1 cellular context compared by ENCODE assay signal in the genomic region with DNA sequence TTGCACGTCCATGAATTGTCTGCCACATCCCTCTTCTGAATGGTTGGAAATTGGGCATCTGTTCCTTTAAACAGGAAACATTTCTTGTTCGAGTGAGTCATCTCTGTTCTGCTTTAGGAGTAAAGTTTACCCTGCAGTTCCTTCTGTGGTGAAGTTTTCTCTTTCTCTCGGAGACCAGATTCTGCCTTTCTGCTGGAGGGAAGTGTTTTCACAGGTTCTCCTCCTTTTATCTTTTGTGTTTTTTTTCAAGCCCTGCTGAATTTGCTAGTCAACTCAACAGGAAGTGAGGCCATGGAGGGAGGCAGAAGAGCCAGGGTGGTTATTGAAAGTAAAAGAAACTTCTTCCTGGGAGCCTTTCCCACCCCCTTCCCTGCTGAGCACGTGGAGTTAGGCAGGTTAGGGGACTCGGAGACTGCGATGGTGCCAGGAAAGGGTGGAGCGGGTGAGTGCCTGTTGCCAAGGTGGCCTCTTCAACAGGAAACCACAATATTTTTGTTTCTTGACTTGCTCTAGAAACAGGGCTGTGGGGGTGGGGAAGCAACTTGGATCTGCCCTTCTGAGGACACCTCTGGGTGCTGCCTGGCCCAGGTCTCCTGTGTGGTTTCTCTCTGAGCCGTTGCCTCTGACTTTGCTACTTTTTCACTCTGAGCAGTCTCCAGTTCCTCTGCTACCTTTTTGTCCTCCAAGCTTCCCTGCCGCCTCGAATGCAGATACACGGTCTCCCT.
TF ChIP-seq lines count a peak whose summit lies in the region.

No MANE protein-coding gene starts in this region.

TF ChIP-seq in GM12878, 131 proteins besides CTCF, POLR2A, EP300 and RAD21 (continued from another document and continues in another):
- TF ChIP-seq TCF12 (IDR thresholded peaks at IDR 0.05; ENCODE audit: low read depth, low read length) (peak; percentile 64; the same call in 1 of the 2 replicates), IRF4 (IDR thresholded peaks at IDR 0.05; ENCODE audit: low read depth, low read length) (peak; percentile 59; the same call in 1 of the 2 replicates), POLR2AphosphoS5 (IDR thresholded peaks at IDR 0.05; ENCODE audit: low read length) (peak; percentile 75), NRF1 (conservative IDR thresholded peaks at IDR 0.05; ENCODE audit: low read depth, low read length) (no peak), ETV6 (conservative IDR thresholded peaks at IDR 0.05 in 1 of 2, IDR thresholded peaks at IDR 0.05 in 1 of 2; ENCODE audit: borderline replicate concordance in 1 of 2, low read depth in 1 of 2) (peak in 1 of 2 experiments; percentile 61; a peak in 2 of 4 replicates), MTA2 (IDR thresholded peaks at IDR 0.05; ENCODE audit: low read depth) (peak; percentile 63), ATF7 (IDR thresholded peaks at IDR 0.05; ENCODE audit: low read depth) (peak; percentile 81; the same call in 1 of the 2 replicates), KDM1A (IDR thresholded peaks at IDR 0.05; ENCODE audit: borderline replicate concordance) (no peak), LARP7 (IDR thresholded peaks at IDR 0.05) (peak; percentile 78), RAD51 (IDR thresholded peaks at IDR 0.05) (peak; percentile 61; the same call in 1 of the 2 replicates), JUND (IDR thresholded peaks at IDR 0.05; ENCODE audit: low read depth, low read length) (peak; percentile 75; the same call in 1 of the 2 replicates), IKZF1 (conservative IDR thresholded peaks at IDR 0.05) (peak; percentile 95), SPI1 (IDR thresholded peaks at IDR 0.05; ENCODE audit: borderline replicate concordance, insufficient read depth, low read depth, low read length) (peak; percentile 53; the same call in 1 of the 2 replicates), NFIC (IDR thresholded peaks at IDR 0.05; ENCODE audit: low read depth, low read length) (peak; percentile 97), TAF1 (IDR thresholded peaks at IDR 0.05; ENCODE audit: borderline replicate concordance, low read depth, low read length) (peak; percentile 25; the same call in 1 of the 2 replicates), HDAC2 (IDR thresholded peaks at IDR 0.05) (no peak), MXI1 (IDR thresholded peaks at IDR 0.05; ENCODE audit: low read depth, low read length) (peak; percentile 94), EZH2 (IDR thresholded peaks at IDR 0.05; ENCODE audit: borderline replicate concordance, control insufficient read depth, low read depth, low read length) (no peak), NFYA (IDR thresholded peaks at IDR 0.05; ENCODE audit: borderline replicate concordance, low read depth, low read length) (no peak), GATAD2B (conservative IDR thresholded peaks at IDR 0.05; ENCODE audit: low read depth) (peak; percentile 90), CHD4 (IDR thresholded peaks at IDR 0.05) (no peak), RBBP5 (conservative IDR thresholded peaks at IDR 0.05) (peak; percentile 92; the same call in 1 of the 2 replicates), MTA3 (IDR thresholded peaks at IDR 0.05; ENCODE audit: borderline replicate concordance, low read length) (peak; percentile 78; the same call in 1 of the 2 replicates), IKZF2 (IDR thresholded peaks at IDR 0.05) (peak; percentile 92 to 95), BHLHE40 (IDR thresholded peaks at IDR 0.05; ENCODE audit: borderline replicate concordance in 1 of 2, low read depth in 2 of 2, low read length in 1 of 2) (peak; percentile 82 to 84), WRNIP1 (IDR thresholded peaks at IDR 0.05; ENCODE audit: borderline replicate concordance, low read depth, low read length) (no peak), ZNF24 (IDR thresholded peaks at IDR 0.05) (0 out of 2 replicates have a peak, but pooled peaks have one; percentile 23), FOS (IDR thresholded peaks at IDR 0.05; ENCODE audit: borderline replicate concordance, extremely low read depth, insufficient read length) (no peak), SREBF1 (IDR thresholded peaks at IDR 0.05; ENCODE audit: low read length) (no peak)
- TF ChIP-seq, protein P1, sequence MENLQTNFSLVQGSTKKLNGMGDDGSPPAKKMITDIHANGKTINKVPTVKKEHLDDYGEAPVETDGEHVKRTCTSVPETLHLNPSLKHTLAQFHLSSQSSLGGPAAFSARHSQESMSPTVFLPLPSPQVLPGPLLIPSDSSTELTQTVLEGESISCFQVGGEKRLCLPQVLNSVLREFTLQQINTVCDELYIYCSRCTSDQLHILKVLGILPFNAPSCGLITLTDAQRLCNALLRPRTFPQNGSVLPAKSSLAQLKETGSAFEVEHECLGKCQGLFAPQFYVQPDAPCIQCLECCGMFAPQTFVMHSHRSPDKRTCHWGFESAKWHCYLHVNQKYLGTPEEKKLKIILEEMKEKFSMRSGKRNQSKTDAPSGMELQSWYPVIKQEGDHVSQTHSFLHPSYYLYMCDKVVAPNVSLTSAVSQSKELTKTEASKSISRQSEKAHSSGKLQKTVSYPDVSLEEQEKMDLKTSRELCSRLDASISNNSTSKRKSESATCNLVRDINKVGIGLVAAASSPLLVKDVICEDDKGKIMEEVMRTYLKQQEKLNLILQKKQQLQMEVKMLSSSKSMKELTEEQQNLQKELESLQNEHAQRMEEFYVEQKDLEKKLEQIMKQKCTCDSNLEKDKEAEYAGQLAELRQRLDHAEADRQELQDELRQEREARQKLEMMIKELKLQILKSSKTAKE (IDR thresholded peaks at IDR 0.05; ENCODE audit: low read depth, poor library complexity, severe bottlenecking) = no peak
- TF ChIP-seq, protein P2, sequence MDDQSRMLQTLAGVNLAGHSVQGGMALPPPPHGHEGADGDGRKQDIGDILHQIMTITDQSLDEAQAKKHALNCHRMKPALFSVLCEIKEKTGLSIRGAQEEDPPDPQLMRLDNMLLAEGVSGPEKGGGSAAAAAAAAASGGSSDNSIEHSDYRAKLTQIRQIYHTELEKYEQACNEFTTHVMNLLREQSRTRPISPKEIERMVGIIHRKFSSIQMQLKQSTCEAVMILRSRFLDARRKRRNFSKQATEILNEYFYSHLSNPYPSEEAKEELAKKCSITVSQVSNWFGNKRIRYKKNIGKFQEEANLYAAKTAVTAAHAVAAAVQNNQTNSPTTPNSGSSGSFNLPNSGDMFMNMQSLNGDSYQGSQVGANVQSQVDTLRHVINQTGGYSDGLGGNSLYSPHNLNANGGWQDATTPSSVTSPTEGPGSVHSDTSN (IDR thresholded peaks at IDR 0.05; ENCODE audit: insufficient replicate concordance, low read depth, low read length) = peak; percentile 40
- TF ChIP-seq, protein P3, sequence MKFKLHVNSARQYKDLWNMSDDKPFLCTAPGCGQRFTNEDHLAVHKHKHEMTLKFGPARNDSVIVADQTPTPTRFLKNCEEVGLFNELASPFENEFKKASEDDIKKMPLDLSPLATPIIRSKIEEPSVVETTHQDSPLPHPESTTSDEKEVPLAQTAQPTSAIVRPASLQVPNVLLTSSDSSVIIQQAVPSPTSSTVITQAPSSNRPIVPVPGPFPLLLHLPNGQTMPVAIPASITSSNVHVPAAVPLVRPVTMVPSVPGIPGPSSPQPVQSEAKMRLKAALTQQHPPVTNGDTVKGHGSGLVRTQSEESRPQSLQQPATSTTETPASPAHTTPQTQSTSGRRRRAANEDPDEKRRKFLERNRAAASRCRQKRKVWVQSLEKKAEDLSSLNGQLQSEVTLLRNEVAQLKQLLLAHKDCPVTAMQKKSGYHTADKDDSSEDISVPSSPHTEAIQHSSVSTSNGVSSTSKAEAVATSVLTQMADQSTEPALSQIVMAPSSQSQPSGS (IDR thresholded peaks at IDR 0.05; ENCODE audit: low read length) = peak; percentile 88
- TF ChIP-seq, protein P4, sequence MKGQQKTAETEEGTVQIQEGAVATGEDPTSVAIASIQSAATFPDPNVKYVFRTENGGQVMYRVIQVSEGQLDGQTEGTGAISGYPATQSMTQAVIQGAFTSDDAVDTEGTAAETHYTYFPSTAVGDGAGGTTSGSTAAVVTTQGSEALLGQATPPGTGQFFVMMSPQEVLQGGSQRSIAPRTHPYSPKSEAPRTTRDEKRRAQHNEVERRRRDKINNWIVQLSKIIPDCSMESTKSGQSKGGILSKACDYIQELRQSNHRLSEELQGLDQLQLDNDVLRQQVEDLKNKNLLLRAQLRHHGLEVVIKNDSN (IDR thresholded peaks at IDR 0.05; ENCODE audit: borderline replicate concordance, extremely low read length, insufficient read depth, low read depth, low read length) = no peak
- TF ChIP-seq, protein P5, sequence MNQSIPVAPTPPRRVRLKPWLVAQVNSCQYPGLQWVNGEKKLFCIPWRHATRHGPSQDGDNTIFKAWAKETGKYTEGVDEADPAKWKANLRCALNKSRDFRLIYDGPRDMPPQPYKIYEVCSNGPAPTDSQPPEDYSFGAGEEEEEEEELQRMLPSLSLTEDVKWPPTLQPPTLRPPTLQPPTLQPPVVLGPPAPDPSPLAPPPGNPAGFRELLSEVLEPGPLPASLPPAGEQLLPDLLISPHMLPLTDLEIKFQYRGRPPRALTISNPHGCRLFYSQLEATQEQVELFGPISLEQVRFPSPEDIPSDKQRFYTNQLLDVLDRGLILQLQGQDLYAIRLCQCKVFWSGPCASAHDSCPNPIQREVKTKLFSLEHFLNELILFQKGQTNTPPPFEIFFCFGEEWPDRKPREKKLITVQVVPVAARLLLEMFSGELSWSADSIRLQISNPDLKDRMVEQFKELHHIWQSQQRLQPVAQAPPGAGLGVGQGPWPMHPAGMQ (IDR thresholded peaks at IDR 0.05; ENCODE audit: borderline replicate concordance) = no peak
- TF ChIP-seq, protein P6, sequence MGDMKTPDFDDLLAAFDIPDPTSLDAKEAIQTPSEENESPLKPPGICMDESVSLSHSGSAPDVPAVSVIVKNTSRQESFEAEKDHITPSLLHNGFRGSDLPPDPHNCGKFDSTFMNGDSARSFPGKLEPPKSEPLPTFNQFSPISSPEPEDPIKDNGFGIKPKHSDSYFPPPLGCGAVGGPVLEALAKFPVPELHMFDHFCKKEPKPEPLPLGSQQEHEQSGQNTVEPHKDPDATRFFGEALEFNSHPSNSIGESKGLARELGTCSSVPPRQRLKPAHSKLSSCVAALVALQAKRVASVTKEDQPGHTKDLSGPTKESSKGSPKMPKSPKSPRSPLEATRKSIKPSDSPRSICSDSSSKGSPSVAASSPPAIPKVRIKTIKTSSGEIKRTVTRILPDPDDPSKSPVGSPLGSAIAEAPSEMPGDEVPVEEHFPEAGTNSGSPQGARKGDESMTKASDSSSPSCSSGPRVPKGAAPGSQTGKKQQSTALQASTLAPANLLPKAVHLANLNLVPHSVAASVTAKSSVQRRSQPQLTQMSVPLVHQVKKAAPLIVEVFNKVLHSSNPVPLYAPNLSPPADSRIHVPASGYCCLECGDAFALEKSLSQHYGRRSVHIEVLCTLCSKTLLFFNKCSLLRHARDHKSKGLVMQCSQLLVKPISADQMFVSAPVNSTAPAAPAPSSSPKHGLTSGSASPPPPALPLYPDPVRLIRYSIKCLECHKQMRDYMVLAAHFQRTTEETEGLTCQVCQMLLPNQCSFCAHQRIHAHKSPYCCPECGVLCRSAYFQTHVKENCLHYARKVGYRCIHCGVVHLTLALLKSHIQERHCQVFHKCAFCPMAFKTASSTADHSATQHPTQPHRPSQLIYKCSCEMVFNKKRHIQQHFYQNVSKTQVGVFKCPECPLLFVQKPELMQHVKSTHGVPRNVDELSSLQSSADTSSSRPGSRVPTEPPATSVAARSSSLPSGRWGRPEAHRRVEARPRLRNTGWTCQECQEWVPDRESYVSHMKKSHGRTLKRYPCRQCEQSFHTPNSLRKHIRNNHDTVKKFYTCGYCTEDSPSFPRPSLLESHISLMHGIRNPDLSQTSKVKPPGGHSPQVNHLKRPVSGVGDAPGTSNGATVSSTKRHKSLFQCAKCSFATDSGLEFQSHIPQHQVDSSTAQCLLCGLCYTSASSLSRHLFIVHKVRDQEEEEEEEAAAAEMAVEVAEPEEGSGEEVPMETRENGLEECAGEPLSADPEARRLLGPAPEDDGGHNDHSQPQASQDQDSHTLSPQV (IDR thresholded peaks at IDR 0.05) = peak; percentile 11; the same call in 1 of the 2 replicates
- TF ChIP-seq, protein P7, sequence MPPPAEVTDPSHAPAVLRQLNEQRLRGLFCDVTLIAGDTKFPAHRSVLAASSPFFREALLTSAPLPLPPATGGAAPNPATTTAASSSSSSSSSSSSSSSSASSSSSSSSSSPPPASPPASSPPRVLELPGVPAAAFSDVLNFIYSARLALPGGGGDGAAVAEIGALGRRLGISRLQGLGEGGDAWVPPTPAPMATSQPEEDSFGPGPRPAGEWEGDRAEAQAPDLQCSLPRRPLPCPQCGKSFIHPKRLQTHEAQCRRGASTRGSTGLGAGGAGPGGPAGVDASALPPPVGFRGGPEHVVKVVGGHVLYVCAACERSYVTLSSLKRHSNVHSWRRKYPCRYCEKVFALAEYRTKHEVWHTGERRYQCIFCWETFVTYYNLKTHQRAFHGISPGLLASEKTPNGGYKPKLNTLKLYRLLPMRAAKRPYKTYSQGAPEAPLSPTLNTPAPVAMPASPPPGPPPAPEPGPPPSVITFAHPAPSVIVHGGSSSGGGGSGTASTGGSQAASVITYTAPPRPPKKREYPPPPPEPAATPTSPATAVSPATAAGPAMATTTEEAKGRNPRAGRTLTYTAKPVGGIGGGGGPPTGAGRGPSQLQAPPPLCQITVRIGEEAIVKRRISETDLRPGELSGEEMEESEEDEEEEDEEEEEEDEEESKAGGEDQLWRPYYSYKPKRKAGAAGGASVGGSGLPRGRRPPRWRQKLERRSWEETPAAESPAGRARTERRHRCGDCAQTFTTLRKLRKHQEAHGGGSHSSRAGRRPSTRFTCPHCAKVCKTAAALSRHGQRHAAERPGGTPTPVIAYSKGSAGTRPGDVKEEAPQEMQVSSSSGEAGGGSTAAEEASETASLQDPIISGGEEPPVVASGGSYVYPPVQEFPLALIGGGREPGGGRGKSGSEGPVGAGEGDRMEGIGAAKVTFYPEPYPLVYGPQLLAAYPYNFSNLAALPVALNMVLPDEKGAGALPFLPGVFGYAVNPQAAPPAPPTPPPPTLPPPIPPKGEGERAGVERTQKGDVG (CRISPR knock-in tag; IDR thresholded peaks at IDR 0.05) = no peak
- TF ChIP-seq, protein P8, sequence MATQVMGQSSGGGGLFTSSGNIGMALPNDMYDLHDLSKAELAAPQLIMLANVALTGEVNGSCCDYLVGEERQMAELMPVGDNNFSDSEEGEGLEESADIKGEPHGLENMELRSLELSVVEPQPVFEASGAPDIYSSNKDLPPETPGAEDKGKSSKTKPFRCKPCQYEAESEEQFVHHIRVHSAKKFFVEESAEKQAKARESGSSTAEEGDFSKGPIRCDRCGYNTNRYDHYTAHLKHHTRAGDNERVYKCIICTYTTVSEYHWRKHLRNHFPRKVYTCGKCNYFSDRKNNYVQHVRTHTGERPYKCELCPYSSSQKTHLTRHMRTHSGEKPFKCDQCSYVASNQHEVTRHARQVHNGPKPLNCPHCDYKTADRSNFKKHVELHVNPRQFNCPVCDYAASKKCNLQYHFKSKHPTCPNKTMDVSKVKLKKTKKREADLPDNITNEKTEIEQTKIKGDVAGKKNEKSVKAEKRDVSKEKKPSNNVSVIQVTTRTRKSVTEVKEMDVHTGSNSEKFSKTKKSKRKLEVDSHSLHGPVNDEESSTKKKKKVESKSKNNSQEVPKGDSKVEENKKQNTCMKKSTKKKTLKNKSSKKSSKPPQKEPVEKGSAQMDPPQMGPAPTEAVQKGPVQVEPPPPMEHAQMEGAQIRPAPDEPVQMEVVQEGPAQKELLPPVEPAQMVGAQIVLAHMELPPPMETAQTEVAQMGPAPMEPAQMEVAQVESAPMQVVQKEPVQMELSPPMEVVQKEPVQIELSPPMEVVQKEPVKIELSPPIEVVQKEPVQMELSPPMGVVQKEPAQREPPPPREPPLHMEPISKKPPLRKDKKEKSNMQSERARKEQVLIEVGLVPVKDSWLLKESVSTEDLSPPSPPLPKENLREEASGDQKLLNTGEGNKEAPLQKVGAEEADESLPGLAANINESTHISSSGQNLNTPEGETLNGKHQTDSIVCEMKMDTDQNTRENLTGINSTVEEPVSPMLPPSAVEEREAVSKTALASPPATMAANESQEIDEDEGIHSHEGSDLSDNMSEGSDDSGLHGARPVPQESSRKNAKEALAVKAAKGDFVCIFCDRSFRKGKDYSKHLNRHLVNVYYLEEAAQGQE (IDR thresholded peaks at IDR 0.05; ENCODE audit: low read depth, low read length) = no peak
